In genomic region chr7:94004024-94004945, GRCh38 we compare ENCODE assay signal across 8 cellular contexts. TPM values are rescaled to one million over a fixed set of nuclear protein-coding genes. Genes with fewer than 3 reads are reported as not detected.
A peak's percentile ranks its signal among the peaks of the same experiment; 100 is the strongest.
DNase-seq lines count a peak whose midpoint lies in the region; ATAC-seq, FAIRE-seq and TF ChIP-seq lines count a peak whose summit lies in the region.

Gene BET1, minus strand, starts transcription at chr7:94004355. Its CDS starts 139 bp downstream, at chr7:94004216.

- peak within 1 kb of the TSS; percentile 45 for H2AK5ac ChIP-seq in trophoblast cell (ENCODE audit: low read length)

- peak within 1 kb of the TSS; percentile 80 for H3K14ac ChIP-seq in trophoblast cell (ENCODE audit: low read length)

- POLR2A ChIA-PET in T-cell (lab: Charles Lee): interaction anchor here in 1 of 2 donors (0.6 kb wide), 1 partner anchor 310 kb away, joined by 3 read pairs; no protein-coding TSS in a partner anchor

- H3K36me3 ChIP-seq in trophoblast cell (ENCODE audit: control insufficient read depth in 1 of 2, insufficient read depth in 2 of 2, low read length in 2 of 2): no peaks in the 10 kb centered on the region
- H3K36me3 ChIP-seq in transverse colon: no peaks in the 10 kb centered on the region

- H3K9me3 ChIP-seq in trophoblast cell (ENCODE audit: insufficient read depth, low read depth, low read length) (no peaks in the 10 kb centered on the region), transverse colon (no peaks in the 10 kb centered on the region)

- H3K4me3 Mint-ChIP-seq in T-cell: peak within 1 kb of the TSS; percentile 96 to 99 (median 98)

- H3K27ac Mint-ChIP-seq in T-cell: peak within 1 kb of the TSS; percentile 94 to 99

- H4K8ac ChIP-seq in trophoblast cell (ENCODE audit: low read depth, low read length): peak within 1 kb of the TSS; percentile 97

- TF ChIP-seq POLR2A in GM12891 (IDR thresholded peaks at IDR 0.05; ENCODE audit: low read depth, low read length): peak; percentile 68; the same call in 1 of the 2 replicates
- peak; percentile 64 for TF ChIP-seq POLR2A in transverse colon (IDR thresholded peaks at IDR 0.05)

- peak; percentile 97 for ATAC-seq in HG02840 (IDR thresholded peaks at IDR 0.05; ENCODE audit: low FRiP score, unreplicated experiment)
- peak; percentile 95 to 98 (median 97) for ATAC-seq in T-cell (replicated peaks in 1 of 4)

- peaks cover 7% of the 10 kb centered on the region for H3K36me3 Mint-ChIP-seq in T-cell

- H3K27me3 ChIP-seq in trophoblast cell (ENCODE audit: insufficient read depth, low read length) (no peaks in the 10 kb centered on the region), transverse colon (peaks cover 10% of the 10 kb centered on the region)

- no peaks in the 10 kb centered on the region for H3K4me1 ChIP-seq in trophoblast cell (ENCODE audit: control insufficient read depth in 1 of 2, insufficient read depth in 2 of 2, low read length in 2 of 2)
- peaks cover 5 to 23% (median 14%) of the 10 kb centered on the region in 4 donors for H3K4me1 ChIP-seq in transverse colon

- H2BK5ac ChIP-seq in trophoblast cell (ENCODE audit: low read depth, low read length, poor library complexity): peak within 1 kb of the TSS; percentile 63

- peak within 1 kb of the TSS; percentile 92 for H4K12ac ChIP-seq in trophoblast cell (ENCODE audit: low read depth, low read length)

- no peaks in the 10 kb centered on the region for H3K9me3 Mint-ChIP-seq in T-cell

- CTCF ChIA-PET in T-cell (lab: Charles Lee): no interaction called here

- no peak within 1 kb of the TSS for H2BK12ac ChIP-seq in trophoblast cell (ENCODE audit: low read length)

- no peak for TF ChIP-seq EP300 in transverse colon (IDR thresholded peaks at IDR 0.05; ENCODE audit: low read depth)

- peaks cover 3 to 10% of the 10 kb centered on the region in 2 donors for H3K27me3 Mint-ChIP-seq in T-cell

- H3K9ac ChIP-seq in trophoblast cell (ENCODE audit: low read length): peak within 1 kb of the TSS; percentile 91

- peak within 1 kb of the TSS; percentile 86 for H3K4ac ChIP-seq in trophoblast cell (ENCODE audit: low read depth, low read length)

- H3K27ac ChIP-seq in adipose tissue (ENCODE audit: low read depth, low read length) (peak within 1 kb of the TSS; percentile 79), trophoblast cell (ENCODE audit: low read depth, low read length) (no peak within 1 kb of the TSS), transverse colon (peak within 1 kb of the TSS; percentile 87 to 94 (median 89))

- no peak for TF ChIP-seq CTCF in transverse colon (IDR thresholded peaks at IDR 0.05)

- peak; percentile 98 for FAIRE-seq in GM12891 (lab: Jason Lieb, UNC)

- H3K4me2 ChIP-seq in trophoblast cell (ENCODE audit: low read length): peak within 1 kb of the TSS; percentile 85

- in situ Hi-C loops in transverse colon (cut with MboI; ENCODE audit: low pct_ligation_motif_present in 1 of 4, low pct_unique_long_range_greater_than_20kb in 1 of 4, low sequenced_read_pairs in 3 of 4): no loop called here

- WGBS in adipose tissue, 3 donors: 0 to 1% (median 0%) methylated on average over 47 of the region's 47 CpGs
- no CpG with 5 or more reads among the region's 47 CpGs for WGBS in trophoblast cell (ENCODE audit: extremely low coverage, insufficient coverage, insufficient read length)
- WGBS in transverse colon (ENCODE audit: low coverage in 1 of 2), 2 donors: 0 to 1% methylated on average over 4 to 47 of the region's 47 CpGs

- peaks cover 6% of the 10 kb centered on the region for H3K79me1 ChIP-seq in trophoblast cell (ENCODE audit: low read length)

- peak within 1 kb of the TSS; percentile 38 for H2BK120ac ChIP-seq in trophoblast cell (ENCODE audit: insufficient read depth, low read length, poor library complexity)

- H3K79me2 ChIP-seq in trophoblast cell (ENCODE audit: control insufficient read depth, insufficient read depth, low read length, poor library complexity): peaks cover 4% of the 10 kb centered on the region

- H2AFZ ChIP-seq in trophoblast cell (ENCODE audit: insufficient read depth, low read length, poor library complexity): peak within 1 kb of the TSS; percentile 72

- H3K4me1 Mint-ChIP-seq in T-cell: peaks cover 41 to 50% (median 47%) of the 10 kb centered on the region in 3 donors

- peak within 1 kb of the TSS; percentile 81 for H4K91ac ChIP-seq in trophoblast cell (ENCODE audit: low read depth, low read length)

- H3K23ac ChIP-seq in trophoblast cell (ENCODE audit: low read length): no peak within 1 kb of the TSS

- peak within 1 kb of the TSS; percentile 86 for H3K4me3 ChIP-seq in trophoblast cell (ENCODE audit: low read depth, low read length)
- peak within 1 kb of the TSS; percentile 75 to 96 (median 94) for H3K4me3 ChIP-seq in transverse colon

- DNase-seq in GM12891 (ENCODE audit: insufficient read length, low spot score) (peak; percentile 68), NCI-H1436 treated with DMSO at 0.1 percent for 48 hours (lab: John Stamatoyannopoulos, UW) (peak; percentile 81), T-cell (peak; percentile 83 to 96 (median 93)), cardiac septum (ENCODE audit: low spot score) (peak; percentile 96), trophoblast cell (peak; percentile 96 to 99), transverse colon (peak; percentile 96)

- H3K18ac ChIP-seq in trophoblast cell (ENCODE audit: low read length): peak within 1 kb of the TSS; percentile 92

- intact Hi-C loops in cardiac septum (cut with DNase I) (loop anchor here (5.0 to 10.0 kb wide), 2 partner anchors 61 to 82 kb away; partner anchors contain the start of gene GNG11), transverse colon (cut with DNase I; ENCODE audit: low total_unique reads) (loop anchor here (10.0 kb wide), 1 partner anchor 99 kb away; the partner anchor contains the start of gene GNGT1)

TF ChIP-seq in GM12891, 5 proteins besides CTCF, POLR2A, EP300 and RAD21:
- no peak for TF ChIP-seq SPI1 (IDR thresholded peaks at IDR 0.05; ENCODE audit: low read depth, low read length)
- TF ChIP-seq TAF1 (IDR thresholded peaks at IDR 0.05; ENCODE audit: low read depth, low read length): peak; percentile 73
- no peak for TF ChIP-seq PAX5 (IDR thresholded peaks at IDR 0.05; ENCODE audit: insufficient read depth, low read length, severe bottlenecking)
- peak; percentile 65 for TF ChIP-seq POU2F2 (IDR thresholded peaks at IDR 0.05; ENCODE audit: low read depth, low read length)
- peak; percentile 73; the same call in 1 of the 2 replicates for TF ChIP-seq POLR2AphosphoS5 (IDR thresholded peaks at IDR 0.05; ENCODE audit: low read depth, low read length)

RNA-seq across cellular contexts. Expression of gene BET1, which starts in this region (rescaled TPM):
- 9.7 TPM for polyA plus RNA-seq in GM12891 (2012; ENCODE audit: low read depth, missing spikeins)
- 10 to 100 TPM; 11.9 to 27.2 (median 25.4) TPM for total RNA-seq in T-cell
- 10 to 100 TPM; 14.4 to 43.7 (median 18.8) TPM for polyA plus RNA-seq in adipose tissue
- 13.2 TPM for total RNA-seq in cardiac septum
- polyA plus RNA-seq in trophoblast cell (2013): 28.8 and 30.6 TPM in 2 replicates
- 10 to 100 TPM; 15.7 to 28.9 (median 21.2) TPM for total RNA-seq in transverse colon
